In genomic region chr17:18951941-18952842, GRCh38 we compare ENCODE assay signal across 1 cellular context.
TF ChIP-seq lines count a peak whose summit lies in the region.

Gene SLC5A10, plus strand, starts transcription at chr17:18952165. Its CDS starts 41 bp downstream, at chr17:18952206.

TF ChIP-seq in SK-N-SH, 30 proteins besides CTCF, POLR2A, EP300 and RAD21:
- no peak for TF ChIP-seq GATA2 (CRISPR knock-in tag; IDR thresholded peaks at IDR 0.05)
- TF ChIP-seq YY1 (IDR thresholded peaks at IDR 0.05; ENCODE audit: low read depth): no peak
- TF ChIP-seq, protein P1, sequence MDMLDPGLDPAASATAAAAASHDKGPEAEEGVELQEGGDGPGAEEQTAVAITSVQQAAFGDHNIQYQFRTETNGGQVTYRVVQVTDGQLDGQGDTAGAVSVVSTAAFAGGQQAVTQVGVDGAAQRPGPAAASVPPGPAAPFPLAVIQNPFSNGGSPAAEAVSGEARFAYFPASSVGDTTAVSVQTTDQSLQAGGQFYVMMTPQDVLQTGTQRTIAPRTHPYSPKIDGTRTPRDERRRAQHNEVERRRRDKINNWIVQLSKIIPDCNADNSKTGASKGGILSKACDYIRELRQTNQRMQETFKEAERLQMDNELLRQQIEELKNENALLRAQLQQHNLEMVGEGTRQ (IDR thresholded peaks at IDR 0.05; ENCODE audit: borderline replicate concordance, low read depth, low read length): no peak
- TF ChIP-seq RFX5 (IDR thresholded peaks at IDR 0.05; ENCODE audit: low read length): no peak
- TF ChIP-seq SIN3A (IDR thresholded peaks at IDR 0.05; ENCODE audit: borderline replicate concordance, low read depth, low read length): no peak
- TF ChIP-seq, protein P2, sequence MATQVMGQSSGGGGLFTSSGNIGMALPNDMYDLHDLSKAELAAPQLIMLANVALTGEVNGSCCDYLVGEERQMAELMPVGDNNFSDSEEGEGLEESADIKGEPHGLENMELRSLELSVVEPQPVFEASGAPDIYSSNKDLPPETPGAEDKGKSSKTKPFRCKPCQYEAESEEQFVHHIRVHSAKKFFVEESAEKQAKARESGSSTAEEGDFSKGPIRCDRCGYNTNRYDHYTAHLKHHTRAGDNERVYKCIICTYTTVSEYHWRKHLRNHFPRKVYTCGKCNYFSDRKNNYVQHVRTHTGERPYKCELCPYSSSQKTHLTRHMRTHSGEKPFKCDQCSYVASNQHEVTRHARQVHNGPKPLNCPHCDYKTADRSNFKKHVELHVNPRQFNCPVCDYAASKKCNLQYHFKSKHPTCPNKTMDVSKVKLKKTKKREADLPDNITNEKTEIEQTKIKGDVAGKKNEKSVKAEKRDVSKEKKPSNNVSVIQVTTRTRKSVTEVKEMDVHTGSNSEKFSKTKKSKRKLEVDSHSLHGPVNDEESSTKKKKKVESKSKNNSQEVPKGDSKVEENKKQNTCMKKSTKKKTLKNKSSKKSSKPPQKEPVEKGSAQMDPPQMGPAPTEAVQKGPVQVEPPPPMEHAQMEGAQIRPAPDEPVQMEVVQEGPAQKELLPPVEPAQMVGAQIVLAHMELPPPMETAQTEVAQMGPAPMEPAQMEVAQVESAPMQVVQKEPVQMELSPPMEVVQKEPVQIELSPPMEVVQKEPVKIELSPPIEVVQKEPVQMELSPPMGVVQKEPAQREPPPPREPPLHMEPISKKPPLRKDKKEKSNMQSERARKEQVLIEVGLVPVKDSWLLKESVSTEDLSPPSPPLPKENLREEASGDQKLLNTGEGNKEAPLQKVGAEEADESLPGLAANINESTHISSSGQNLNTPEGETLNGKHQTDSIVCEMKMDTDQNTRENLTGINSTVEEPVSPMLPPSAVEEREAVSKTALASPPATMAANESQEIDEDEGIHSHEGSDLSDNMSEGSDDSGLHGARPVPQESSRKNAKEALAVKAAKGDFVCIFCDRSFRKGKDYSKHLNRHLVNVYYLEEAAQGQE (IDR thresholded peaks at IDR 0.05; ENCODE audit: low read depth, low read length): no peak
- no peak for TF ChIP-seq FOXJ3 (CRISPR knock-in tag; IDR thresholded peaks at IDR 0.05)
- TF ChIP-seq RCOR1 (IDR thresholded peaks at IDR 0.05; ENCODE audit: low read length): no peak
- TF ChIP-seq, protein P3, sequence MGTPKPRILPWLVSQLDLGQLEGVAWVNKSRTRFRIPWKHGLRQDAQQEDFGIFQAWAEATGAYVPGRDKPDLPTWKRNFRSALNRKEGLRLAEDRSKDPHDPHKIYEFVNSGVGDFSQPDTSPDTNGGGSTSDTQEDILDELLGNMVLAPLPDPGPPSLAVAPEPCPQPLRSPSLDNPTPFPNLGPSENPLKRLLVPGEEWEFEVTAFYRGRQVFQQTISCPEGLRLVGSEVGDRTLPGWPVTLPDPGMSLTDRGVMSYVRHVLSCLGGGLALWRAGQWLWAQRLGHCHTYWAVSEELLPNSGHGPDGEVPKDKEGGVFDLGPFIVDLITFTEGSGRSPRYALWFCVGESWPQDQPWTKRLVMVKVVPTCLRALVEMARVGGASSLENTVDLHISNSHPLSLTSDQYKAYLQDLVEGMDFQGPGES (IDR thresholded peaks at IDR 0.05; ENCODE audit: low read depth, low read length): no peak
- no peak for TF ChIP-seq ZBTB33 (IDR thresholded peaks at IDR 0.05; ENCODE audit: borderline replicate concordance, low read depth)
- TF ChIP-seq EZH2phosphoT487 (IDR thresholded peaks at IDR 0.05; ENCODE audit: borderline replicate concordance, low read depth): no peak
- no peak for TF ChIP-seq RXRA (IDR thresholded peaks at IDR 0.05; ENCODE audit: borderline replicate concordance, low read depth)
- TF ChIP-seq MAX (IDR thresholded peaks at IDR 0.05; ENCODE audit: low read depth): no peak
- no peak for TF ChIP-seq GABPA (IDR thresholded peaks at IDR 0.05; ENCODE audit: low read depth)
- no peak for TF ChIP-seq TAF1 (IDR thresholded peaks at IDR 0.05; ENCODE audit: borderline replicate concordance, low read depth, low read length)
- TF ChIP-seq POLR2AphosphoS5 (IDR thresholded peaks at IDR 0.05; ENCODE audit: low read depth, low read length): no peak
- TF ChIP-seq NRF1 (IDR thresholded peaks at IDR 0.05; ENCODE audit: low read depth, low read length): no peak
- TF ChIP-seq SMC3 (IDR thresholded peaks at IDR 0.05; ENCODE audit: low read depth, low read length): no peak
